Comparison of ENCODE assay signal across 8 cellular contexts in the genomic region with DNA sequence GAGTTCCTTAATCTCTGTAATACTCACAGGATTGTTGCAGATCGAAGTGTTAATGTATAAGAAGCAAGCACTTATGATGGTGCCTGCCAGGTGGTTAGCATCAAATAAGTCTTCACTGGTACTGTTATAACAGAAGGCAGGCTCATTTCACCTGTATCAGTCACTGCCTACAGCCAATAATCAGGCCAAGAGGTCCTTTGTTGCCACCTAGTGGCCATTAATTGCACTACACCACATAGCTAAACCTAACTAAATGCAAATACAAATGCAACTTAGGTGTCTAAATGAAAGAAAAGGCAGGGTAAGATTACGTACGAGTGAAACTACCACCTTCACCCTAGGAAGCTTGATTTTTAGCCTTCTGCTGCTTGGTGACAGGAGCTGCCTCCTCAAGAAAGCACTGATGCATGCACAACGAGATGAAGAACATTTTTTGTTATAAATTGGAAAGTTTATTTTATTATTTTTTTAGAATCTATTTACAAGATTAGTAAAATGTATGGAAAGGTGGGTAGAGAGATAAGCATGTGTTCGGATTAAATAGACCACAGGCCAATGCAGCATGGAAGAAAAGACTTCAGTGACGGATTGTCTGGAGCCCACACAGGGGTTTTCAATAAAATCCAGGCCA.
DNase-seq lines count a peak whose midpoint lies in the region; ATAC-seq, FAIRE-seq and TF ChIP-seq lines count a peak whose summit lies in the region.

No MANE protein-coding gene starts in this region.

- no peak overlapping the region for H3K9ac ChIP-seq in K562 (ENCODE audit: insufficient read depth in 1 of 2, low read depth in 2 of 2, low read length in 2 of 2)

- no peaks in the 10 kb centered on the region for H3K36me3 ChIP-seq in K562 (ENCODE audit: control insufficient read depth, insufficient read depth, low read length)

- H3K79me2 ChIP-seq in K562 (ENCODE audit: control insufficient read depth, insufficient read depth, low read length): no peaks in the 10 kb centered on the region

- peaks cover 37% of the 10 kb centered on the region for H3K4me1 Mint-ChIP-seq in HFFc6 (ENCODE audit: low read depth)

- no peak overlapping the region for H3K4me3 ChIP-seq in K562

- TF ChIP-seq EP300 in K562 (IDR thresholded peaks at IDR 0.05; ENCODE audit: low read length): no peak

- no peaks in the 10 kb centered on the region for H3K36me3 Mint-ChIP-seq in HFFc6 (ENCODE audit: low read depth)

- in situ Hi-C loops in K562 (cut with MboI): no loop called here

- TF ChIP-seq POLR2A in K562 (conservative IDR thresholded peaks at IDR 0.05): no peak

- peak; percentile 87 for TF ChIP-seq CTCF in GM12872 (IDR thresholded peaks at IDR 0.05; ENCODE audit: insufficient read depth, low read depth, low read length)
- TF ChIP-seq CTCF in HFFc6 (IDR thresholded peaks at IDR 0.05): peak; percentile 98
- TF ChIP-seq CTCF in K562 (IDR thresholded peaks at IDR 0.05 in 2 of 3, conservative IDR thresholded peaks at IDR 0.05 in 1 of 3; ENCODE audit: insufficient read depth in 2 of 3, low read depth in 1 of 3, low read length in 3 of 3): peak; percentile 68 to 90 (median 85)

- no TSS peak for BruUV-seq in K562 (replicated peaks; lab: Mats Ljungman, UMichigan)

- CTCF ChIA-PET in K562 (lab: Yijun Ruan, JAX; ENCODE audit: low intra/inter-chr PET ratio): no interaction called here

- no peaks in the 10 kb centered on the region for H3K9me3 ChIP-seq in K562 (replicated peaks; ENCODE audit: control insufficient read depth, insufficient read depth, low read depth, low read length)

- no peak overlapping the region for H3K4me2 ChIP-seq in K562 (ENCODE audit: insufficient read depth, low read length)

- no peak overlapping the region for H3K27ac Mint-ChIP-seq in HFFc6

- intact Hi-C loops in K562 (cut with micrococcal nuclease): loop anchor here (2.0 to 5.0 kb wide), 3 partner anchors 46 to 596 kb away; no protein-coding TSS in a partner anchor

- no peaks in the 10 kb centered on the region for H3K9me1 ChIP-seq in K562 (ENCODE audit: control insufficient read depth, insufficient read depth, low read length)

- 0% methylated on average over 6 of the region's 6 CpGs for WGBS in K562 (ENCODE audit: insufficient coverage, low coverage, missing lambda C conversion rate)

- no peak overlapping the region for H3K27ac ChIP-seq in K562 (ENCODE audit: extremely low read depth, low read depth, low read length)

- no peaks in the 10 kb centered on the region for H3K27me3 ChIP-seq in K562 (ENCODE audit: control insufficient read depth in 2 of 2, insufficient read depth in 2 of 2, low read length in 2 of 2)

- H3K4me3 Mint-ChIP-seq in HFFc6: no peak overlapping the region

- no peak overlapping the region for H2AFZ ChIP-seq in K562 (ENCODE audit: low read depth, low read length)

- peak; percentile 57 for FAIRE-seq in A204.1 (lab: Jason Lieb, UNC)
- peak; percentile 97 for FAIRE-seq in K562 (lab: Jason Lieb, UNC)

- peak; percentile 93 for ATAC-seq in K562

- no peaks in the 10 kb centered on the region for H3K9me3 Mint-ChIP-seq in HFFc6

- peaks cover 1% of the 10 kb centered on the region; the same call in 1 of the 2 replicates for H3K27me3 Mint-ChIP-seq in HFFc6 (ENCODE audit: insufficient read depth)

- TF ChIP-seq RAD21 in K562 (CRISPR knock-in tag; conservative IDR thresholded peaks at IDR 0.05 in 1 of 2, IDR thresholded peaks at IDR 0.05 in 1 of 2): peak; percentile 67 to 83

- H3K4me1 ChIP-seq in K562 (replicated peaks in 1 of 2; ENCODE audit: control insufficient read depth in 2 of 2, insufficient read depth in 2 of 2, low read length in 2 of 2): no peaks in the 10 kb centered on the region

- H4K20me1 ChIP-seq in K562 (replicated peaks; ENCODE audit: control insufficient read depth, insufficient read depth, low read length): no peaks in the 10 kb centered on the region

- POLR2A ChIA-PET in K562 (lab: Yijun Ruan, JAX): interaction anchor here (0.9 to 1.2 kb wide), 2 partner anchors 10 to 850 kb away, joined by 3 read pairs; no protein-coding TSS in a partner anchor

- peak; percentile 50 for DNase-seq in HFFc6
- DNase-seq in NAMALWA (ENCODE audit: low spot score): peak; percentile 75
- DNase-seq in SHP77 treated with DMSO at 0.1 percent for 48 hours (lab: John Stamatoyannopoulos, UW): peak; percentile 39
- peak; percentile 68 to 73 (median 70) for DNase-seq in K562 (ENCODE audit: extremely low read depth in 1 of 4, low spot score in 3 of 4)
- DNase-seq in iris pigment epithelial cell (ENCODE audit: low read depth): peak; percentile 61
- peak; percentile 45 to 57 for DNase-seq in stimulated activated CD4-positive, alpha-beta T cell treated with anti-CD3 and anti-CD28 coated beads, Interleukin-2, amount 100 ng/mL, for 24 hours

TF ChIP-seq in K562, 482 proteins besides CTCF, POLR2A, EP300 and RAD21:
- TF ChIP-seq KLF16 (IDR thresholded peaks at IDR 0.05) (peak; percentile 52; the same call in 1 of the 2 replicates), SMC3 (conservative IDR thresholded peaks at IDR 0.05; ENCODE audit: insufficient read depth, low read depth, low read length) (peak; percentile 58), DACH1 (IDR thresholded peaks at IDR 0.05; ENCODE audit: partially characterized antibody) (peak; percentile 46), STAG1 (CRISPR knock-in tag; IDR thresholded peaks at IDR 0.05; ENCODE audit: borderline replicate concordance) (peak; percentile 29; the same call in 1 of the 2 replicates), CC2D1A (IDR thresholded peaks at IDR 0.05) (no peak)
- TF ChIP-seq, protein P1, sequence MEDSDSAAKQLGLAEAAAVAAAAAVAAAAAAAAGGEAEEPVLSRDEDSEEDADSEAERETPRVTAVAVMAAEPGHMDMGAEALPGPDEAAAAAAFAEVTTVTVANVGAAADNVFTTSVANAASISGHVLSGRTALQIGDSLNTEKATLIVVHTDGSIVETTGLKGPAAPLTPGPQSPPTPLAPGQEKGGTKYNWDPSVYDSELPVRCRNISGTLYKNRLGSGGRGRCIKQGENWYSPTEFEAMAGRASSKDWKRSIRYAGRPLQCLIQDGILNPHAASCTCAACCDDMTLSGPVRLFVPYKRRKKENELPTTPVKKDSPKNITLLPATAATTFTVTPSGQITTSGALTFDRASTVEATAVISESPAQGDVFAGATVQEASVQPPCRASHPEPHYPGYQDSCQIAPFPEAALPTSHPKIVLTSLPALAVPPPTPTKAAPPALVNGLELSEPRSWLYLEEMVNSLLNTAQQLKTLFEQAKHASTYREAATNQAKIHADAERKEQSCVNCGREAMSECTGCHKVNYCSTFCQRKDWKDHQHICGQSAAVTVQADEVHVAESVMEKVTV (CRISPR knock-in tag; IDR thresholded peaks at IDR 0.05): peak; percentile 44
- TF ChIP-seq, protein P2, sequence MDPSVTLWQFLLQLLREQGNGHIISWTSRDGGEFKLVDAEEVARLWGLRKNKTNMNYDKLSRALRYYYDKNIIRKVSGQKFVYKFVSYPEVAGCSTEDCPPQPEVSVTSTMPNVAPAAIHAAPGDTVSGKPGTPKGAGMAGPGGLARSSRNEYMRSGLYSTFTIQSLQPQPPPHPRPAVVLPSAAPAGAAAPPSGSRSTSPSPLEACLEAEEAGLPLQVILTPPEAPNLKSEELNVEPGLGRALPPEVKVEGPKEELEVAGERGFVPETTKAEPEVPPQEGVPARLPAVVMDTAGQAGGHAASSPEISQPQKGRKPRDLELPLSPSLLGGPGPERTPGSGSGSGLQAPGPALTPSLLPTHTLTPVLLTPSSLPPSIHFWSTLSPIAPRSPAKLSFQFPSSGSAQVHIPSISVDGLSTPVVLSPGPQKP (CRISPR knock-in tag; IDR thresholded peaks at IDR 0.05): no peak
- TF ChIP-seq, protein P3, sequence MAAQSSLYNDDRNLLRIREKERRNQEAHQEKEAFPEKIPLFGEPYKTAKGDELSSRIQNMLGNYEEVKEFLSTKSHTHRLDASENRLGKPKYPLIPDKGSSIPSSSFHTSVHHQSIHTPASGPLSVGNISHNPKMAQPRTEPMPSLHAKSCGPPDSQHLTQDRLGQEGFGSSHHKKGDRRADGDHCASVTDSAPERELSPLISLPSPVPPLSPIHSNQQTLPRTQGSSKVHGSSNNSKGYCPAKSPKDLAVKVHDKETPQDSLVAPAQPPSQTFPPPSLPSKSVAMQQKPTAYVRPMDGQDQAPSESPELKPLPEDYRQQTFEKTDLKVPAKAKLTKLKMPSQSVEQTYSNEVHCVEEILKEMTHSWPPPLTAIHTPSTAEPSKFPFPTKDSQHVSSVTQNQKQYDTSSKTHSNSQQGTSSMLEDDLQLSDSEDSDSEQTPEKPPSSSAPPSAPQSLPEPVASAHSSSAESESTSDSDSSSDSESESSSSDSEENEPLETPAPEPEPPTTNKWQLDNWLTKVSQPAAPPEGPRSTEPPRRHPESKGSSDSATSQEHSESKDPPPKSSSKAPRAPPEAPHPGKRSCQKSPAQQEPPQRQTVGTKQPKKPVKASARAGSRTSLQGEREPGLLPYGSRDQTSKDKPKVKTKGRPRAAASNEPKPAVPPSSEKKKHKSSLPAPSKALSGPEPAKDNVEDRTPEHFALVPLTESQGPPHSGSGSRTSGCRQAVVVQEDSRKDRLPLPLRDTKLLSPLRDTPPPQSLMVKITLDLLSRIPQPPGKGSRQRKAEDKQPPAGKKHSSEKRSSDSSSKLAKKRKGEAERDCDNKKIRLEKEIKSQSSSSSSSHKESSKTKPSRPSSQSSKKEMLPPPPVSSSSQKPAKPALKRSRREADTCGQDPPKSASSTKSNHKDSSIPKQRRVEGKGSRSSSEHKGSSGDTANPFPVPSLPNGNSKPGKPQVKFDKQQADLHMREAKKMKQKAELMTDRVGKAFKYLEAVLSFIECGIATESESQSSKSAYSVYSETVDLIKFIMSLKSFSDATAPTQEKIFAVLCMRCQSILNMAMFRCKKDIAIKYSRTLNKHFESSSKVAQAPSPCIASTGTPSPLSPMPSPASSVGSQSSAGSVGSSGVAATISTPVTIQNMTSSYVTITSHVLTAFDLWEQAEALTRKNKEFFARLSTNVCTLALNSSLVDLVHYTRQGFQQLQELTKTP (IDR thresholded peaks at IDR 0.05; ENCODE audit: low read depth in 1 of 2, partially characterized antibody in 2 of 2): no peak
TF ChIP-seq in K562: peak in this region for 5.
